In genomic region chr12:97046901-97047300, GRCh38 we compare ENCODE assay signal across 15 cellular contexts.
DNase-seq lines count a peak whose midpoint lies in the region; ATAC-seq lines count a peak whose summit lies in the region.
"Had no signal": no experiment of that assay in that cellular context is flagged by ENCODE, and none has a peak within 500 bp of the region (broad histone marks: within the 10 kb centered on the region; RNA-seq: fewer than 3 reads in every experiment).

No MANE protein-coding gene starts in this region.

- no peak overlapping the region for H3K4me3 Mint-ChIP-seq in stimulated activated naive B cell treated with anti-CD40 and anti-IgM and Interleukin-4, amounts not matched to agents 10 μg/mL and 1 μg/mL and 100 μg/mL, for 72 hours
- H3K4me3 Mint-ChIP-seq: CD4-positive, alpha-beta memory T cell; H9 had no signal

- no peaks in the 10 kb centered on the region for H3K36me3 Mint-ChIP-seq in stimulated activated naive B cell treated with anti-CD40 and anti-IgM and Interleukin-4, amounts not matched to agents 10 μg/mL and 1 μg/mL and 100 μg/mL, for 72 hours
- H3K36me3 Mint-ChIP-seq: CD4-positive, alpha-beta memory T cell had no signal

- DNase-seq in Ammon's horn (ENCODE audit: low spot score) = peak; percentile 50
- peak; percentile 45 for DNase-seq in NCI-H1694 treated with DMSO at 0.1 percent for 48 hours (lab: John Stamatoyannopoulos, UW)
- DNase-seq in cerebellum (ENCODE audit: low spot score) = peak; percentile 46
- DNase-seq in occipital lobe (lab: John Stamatoyannopoulos, UW) = peak; percentile 3
- DNase-seq in stimulated activated naive B cell treated with anti-CD40 and anti-IgM and Interleukin-4, amounts not matched to agents 10 μg/mL and 1 μg/mL and 100 μg/mL, for 72 hours = no peak
- no peak for DNase-seq in activated CD8-positive, alpha-beta memory T cell treated with anti-CD3 and anti-CD28 coated beads, Interleukin-2, amount 50 U/mL, for 4 hours
- DNase-seq: BE2C; CD4-positive, alpha-beta memory T cell; DMS153; DMS79 treated with DMSO at 0.1 percent for 48 hours; EL; GDM1; GOT3; H9 had no signal

- H3K4me1 Mint-ChIP-seq in stimulated activated naive B cell treated with anti-CD40 and anti-IgM and Interleukin-4, amounts not matched to agents 10 μg/mL and 1 μg/mL and 100 μg/mL, for 72 hours = no peaks in the 10 kb centered on the region
- H3K4me1 Mint-ChIP-seq: CD4-positive, alpha-beta memory T cell had no signal

- no peaks in the 10 kb centered on the region for H3K9me3 Mint-ChIP-seq in stimulated activated naive B cell treated with anti-CD40 and anti-IgM and Interleukin-4, amounts not matched to agents 10 μg/mL and 1 μg/mL and 100 μg/mL, for 72 hours
- H3K9me3 Mint-ChIP-seq: CD4-positive, alpha-beta memory T cell; H9 had no signal

- H3K27ac Mint-ChIP-seq in stimulated activated naive B cell treated with anti-CD40 and anti-IgM and Interleukin-4, amounts not matched to agents 10 μg/mL and 1 μg/mL and 100 μg/mL, for 72 hours = no peak overlapping the region
- H3K27ac Mint-ChIP-seq: H9 had no signal

- no peak for ATAC-seq in HG03457 (IDR thresholded peaks at IDR 0.05; ENCODE audit: unreplicated experiment)
- no peak for ATAC-seq in stimulated activated naive B cell treated with anti-CD40 and anti-IgM and Interleukin-4, amounts not matched to agents 10 μg/mL and 1 μg/mL and 100 μg/mL, for 72 hours (replicated peaks)

- peaks cover 0 to 7% of the 10 kb centered on the region in 2 donors for H3K27me3 Mint-ChIP-seq in stimulated activated naive B cell treated with anti-CD40 and anti-IgM and Interleukin-4, amounts not matched to agents 10 μg/mL and 1 μg/mL and 100 μg/mL, for 72 hours

Comparison
In these comparisons a context has a peak if more than half of its experiments do, and no peak if none do; other contexts are left out.
1. DNase-seq: peak in Ammon's horn (single experiment), NCI-H1694 treated with DMSO at 0.1 percent for 48 hours (single experiment), cerebellum (single experiment) and occipital lobe (single experiment); none in stimulated activated naive B cell treated with anti-CD40 and anti-IgM and Interleukin-4, amounts not matched to agents 10 μg/mL and 1 μg/mL and 100 μg/mL, for 72 hours (single experiment) and activated CD8-positive, alpha-beta memory T cell treated with anti-CD3 and anti-CD28 coated beads, Interleukin-2, amount 50 U/mL, for 4 hours (single experiment).